In the genomic region with DNA sequence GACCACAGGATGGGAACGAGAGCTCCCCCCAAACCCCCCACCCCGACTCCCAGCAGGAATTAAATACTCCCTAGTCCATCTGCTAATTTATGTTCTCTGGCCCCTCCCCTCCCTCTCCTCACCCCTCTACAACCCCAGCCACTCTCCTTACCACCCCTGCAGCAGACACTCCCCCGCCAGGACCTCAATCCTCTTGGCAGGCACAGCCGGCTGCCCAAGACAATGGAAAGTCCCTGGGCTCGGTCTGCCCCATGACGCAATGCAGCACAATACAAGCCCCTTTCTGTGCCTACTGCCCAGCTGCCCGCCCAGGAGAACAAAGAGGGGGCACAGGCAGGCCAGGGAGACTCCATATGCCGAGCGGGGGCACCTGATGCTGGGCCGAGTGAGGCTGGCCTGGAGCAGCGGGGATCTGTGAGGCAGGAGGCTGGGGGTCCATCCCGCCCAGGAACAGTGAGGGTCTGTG, we compare ENCODE assay signal across 9 cellular contexts. TPM values are rescaled to one million over a fixed set of nuclear protein-coding genes. Genes with fewer than 3 reads are reported as not detected.
DNase-seq lines count a peak whose midpoint lies in the region; ATAC-seq, FAIRE-seq and TF ChIP-seq lines count a peak whose summit lies in the region.
"Had no signal": no experiment of that assay in that cellular context is flagged by ENCODE, and none has a peak within 500 bp of the region (broad histone marks: within the 10 kb centered on the region; RNA-seq: fewer than 3 reads in every experiment).

No MANE protein-coding gene starts in this region.

- ATAC-seq in GM12878 (peak; percentile 84), GM19467 (IDR thresholded peaks at IDR 0.05; ENCODE audit: unreplicated experiment) (no peak), GM18517 (IDR thresholded peaks at IDR 0.05; ENCODE audit: unreplicated experiment) (no peak), HG03378 (IDR thresholded peaks at IDR 0.05; ENCODE audit: unreplicated experiment) (no peak)

- in situ Hi-C loops in GM12878 (cut with MboI) = no loop called here

- TF ChIP-seq EP300 in GM12878 (IDR thresholded peaks at IDR 0.05; ENCODE audit: borderline replicate concordance in 1 of 2, control insufficient read depth in 1 of 2, low read depth in 2 of 2, low read length in 2 of 2) = no peak

- CTCF ChIA-PET in GM12878 (lab: Yijun Ruan, JAX) = interaction anchor here (0.9 to 6.1 kb wide), 14 partner anchors 8 to 615 kb away, joined by 3 to 39 read pairs (median 5); partner anchors contain the start of gene CDC42EP4

- RAD21 ChIA-PET in GM12878 (lab: Charles Lee; ENCODE audit: unreplicated experiment) = interaction anchor here (0.6 to 2.7 kb wide), 15 partner anchors 20 to 615 kb away, joined by 3 to 14 read pairs (median 3); partner anchors contain the start of gene CDC42EP4

- H3K27me3 ChIP-seq in GM12878 (replicated peaks in 1 of 2; ENCODE audit: control insufficient read depth in 2 of 2, insufficient read depth in 2 of 2, low read length in 1 of 2) (no peaks in the 10 kb centered on the region), iPS-15b (ENCODE audit: control insufficient read depth, insufficient read depth, low read length) (no peaks in the 10 kb centered on the region), skeletal muscle satellite cell (ENCODE audit: control insufficient read depth, insufficient read depth, low read length) (no peaks in the 10 kb centered on the region)
- H3K27me3 ChIP-seq: right lobe of liver had no signal

- no peak for TF ChIP-seq POLR2A in GM12878 (IDR thresholded peaks at IDR 0.05; ENCODE audit: low read depth, low read length)

- FAIRE-seq in GM12878 (lab: Jason Lieb, UNC) = no peak

- H3K9ac ChIP-seq in GM12878 (ENCODE audit: control insufficient read depth, insufficient read depth, low read length) (no peak overlapping the region), iPS-15b (ENCODE audit: low read depth, low read length) (peak overlapping the region; percentile 60), skeletal muscle satellite cell (ENCODE audit: low read depth, low read length) (peak overlapping the region; percentile 59)

- no peaks in the 10 kb centered on the region for H3K4me1 ChIP-seq in GM12878 (ENCODE audit: control insufficient read depth, insufficient read depth, low read length)
- peaks cover 22% of the 10 kb centered on the region for H3K4me1 ChIP-seq in iPS-15b (ENCODE audit: control insufficient read depth, insufficient read depth, low read length)
- H3K4me1 ChIP-seq in skeletal muscle satellite cell (ENCODE audit: control insufficient read depth, insufficient read depth, low read length) = peaks cover 58% of the 10 kb centered on the region
- H3K4me1 ChIP-seq: right lobe of liver had no signal

- H3K4me3 ChIP-seq in GM12878 (no peak overlapping the region), iPS-15b (ENCODE audit: low read depth, low read length) (no peak overlapping the region), skeletal muscle satellite cell (ENCODE audit: low read length) (peak overlapping the region; percentile 46)
- H3K4me3 ChIP-seq: right lobe of liver had no signal

- BruUV-seq in GM12878 (replicated peaks; lab: Mats Ljungman, UMichigan) = no TSS peak

- no peaks in the 10 kb centered on the region for H3K36me3 ChIP-seq in GM12878 (ENCODE audit: control insufficient read depth in 2 of 2, insufficient read depth in 2 of 2, low read length in 1 of 2)
- no peaks in the 10 kb centered on the region for H3K36me3 ChIP-seq in iPS-15b (ENCODE audit: control insufficient read depth, insufficient read depth, low read length)
- no peaks in the 10 kb centered on the region for H3K36me3 ChIP-seq in skeletal muscle satellite cell (ENCODE audit: insufficient read depth, low read length)
- H3K36me3 ChIP-seq: right lobe of liver had no signal

- DNase-seq in LHCN-M2 (ENCODE audit: low read depth) (peak; percentile 32), GM12878 (ENCODE audit: low read depth, low spot score) (peak; percentile 20), NCI-H1105 (lab: John Stamatoyannopoulos, UW) (no peak)
- DNase-seq: right lobe of liver had no signal

- no peak for TF ChIP-seq RAD21 in GM12878 (IDR thresholded peaks at IDR 0.05; ENCODE audit: insufficient read depth, low read depth, low read length)

- no peak overlapping the region for H3K27ac ChIP-seq in GM12878 (ENCODE audit: control insufficient read depth, insufficient read depth)
- H3K27ac ChIP-seq: right lobe of liver had no signal

- no peaks in the 10 kb centered on the region for H4K20me1 ChIP-seq in GM12878 (ENCODE audit: control insufficient read depth, insufficient read depth)

- 33% methylated on average over 11 of the region's 12 CpGs for WGBS in GM12878 (ENCODE audit: insufficient coverage, insufficient replicate concordance, low lambda C conversion rate, missing lambda C conversion rate)

- H2AFZ ChIP-seq in GM12878 (ENCODE audit: control insufficient read depth, low read depth, low read length) = no peak overlapping the region

- POLR2A ChIA-PET in GM12878 (lab: Charles Lee) = no interaction called here

- H3K79me2 ChIP-seq in GM12878 (ENCODE audit: control insufficient read depth, insufficient read depth, low read length) = no peaks in the 10 kb centered on the region

- SMC1A ChIA-PET in GM12878 (lab: Charles Lee; ENCODE audit: uncharacterized antibody, unreplicated experiment) = interaction anchor here (0.7 to 2.3 kb wide), 13 partner anchors 12 to 371 kb away, joined by 3 to 13 read pairs (median 4); no protein-coding TSS in a partner anchor

- H3K9me3 ChIP-seq in GM12878 (replicated peaks; ENCODE audit: control insufficient read depth, insufficient read depth, low read length) (no peaks in the 10 kb centered on the region), iPS-15b (ENCODE audit: control insufficient read depth, insufficient read depth, low read length) (no peaks in the 10 kb centered on the region), skeletal muscle satellite cell (replicated peaks; ENCODE audit: low read length) (no peaks in the 10 kb centered on the region)
- H3K9me3 ChIP-seq: right lobe of liver had no signal

- H3K4me2 ChIP-seq in GM12878 (ENCODE audit: control insufficient read depth, insufficient read depth) (no peak overlapping the region), skeletal muscle satellite cell (ENCODE audit: low read length) (peak overlapping the region; percentile 78)

- TF ChIP-seq CTCF in GM12878 (IDR thresholded peaks at IDR 0.05 in 2 of 3, conservative IDR thresholded peaks at IDR 0.05 in 1 of 3; ENCODE audit: control insufficient read depth in 2 of 3, extremely low read depth in 1 of 3, insufficient read depth in 1 of 3, low read depth in 3 of 3, low read length in 3 of 3) = no peak

- intact Hi-C loops in GM12878 (cut with micrococcal nuclease; ENCODE audit: unreplicated experiment) = no loop called here

TF ChIP-seq in GM12878, 131 proteins besides CTCF, POLR2A, EP300 and RAD21 (continues in another document):
- TF ChIP-seq SUPT20H (IDR thresholded peaks at IDR 0.05; ENCODE audit: borderline replicate concordance, control insufficient read depth, low read depth, low read length) (no peak), IRF5 (IDR thresholded peaks at IDR 0.05; ENCODE audit: borderline replicate concordance) (no peak), RELA (IDR thresholded peaks at IDR 0.05; ENCODE audit: borderline replicate concordance, partially characterized antibody) (peak; percentile 16), BACH1 (IDR thresholded peaks at IDR 0.05; ENCODE audit: borderline replicate concordance) (no peak), RFX5 (IDR thresholded peaks at IDR 0.05; ENCODE audit: low read depth, low read length) (no peak)

RNA-seq across cellular contexts. Expression of gene CDC42EP4, which starts 30.3 kb away (rescaled TPM):
- total RNA-seq in LHCN-M2 (2014; rRNA removed) (20.6 and 24.1 TPM in 2 replicates), GM12878 (2014; rRNA removed) (2.7 and 3.1 TPM in 2 replicates), GM12878 (2014; rRNA removed; fragmentation: Illumina TruSeq; extraction: Trizol) (0.97 and 1.3 TPM in 2 replicates), GM12878 (2021) (3.0 and 3.5 TPM in 2 replicates)
- 11.0 TPM for polyA plus RNA-seq in LHCN-M2 (2012)
- total RNA-seq in GM12878 (2013; cell fraction: nucleolus; rRNA removed) = 31.6 and 35.8 TPM in 2 replicates
- polyA plus RNA-seq in GM12878 (2011; ENCODE audit: low read depth) = 0.71 TPM
- polyA plus RNA-seq in GM12878 (2011; rRNA removed) (5.9 and 7.1 TPM in 2 replicates), GM12878 (2014; fragmentation: Illumina TruSeq; extraction: Trizol) (1.4 TPM in 2 replicates), GM12878 (2014; fragmentation: Nextera tagmentation; extraction: Ambion mirVana) (under 1 TPM; 0.05 to 0.20 TPM), GM12878 (2014; rRNA removed) (2.5 and 2.8 TPM in 2 replicates), GM12878 (2016; fragmentation: Nextera tagmentation; extraction: Ambion mirVana) (1 to 10 TPM; 3.7 to 3.8 TPM)
- 8.1 and 10.0 TPM in 2 replicates for polyA plus RNA-seq in GM12878 (2011; cell fraction: cytosol; rRNA removed)
- polyA plus RNA-seq in GM12878 (2011; cell fraction: nucleus; rRNA removed) = 11.7 and 13.6 TPM in 2 replicates
- 1.1 and 2.5 TPM in 2 replicates for polyA plus RNA-seq in GM12878 (2012)
- polyA minus RNA-seq in GM12878 (2011; rRNA and poly(A)+ RNA removed) = 9.4 and 26.8 TPM in 2 replicates
- 6.2 and 7.5 TPM in 2 replicates for polyA minus RNA-seq in GM12878 (2011; cell fraction: cytosol; rRNA and poly(A)+ RNA removed)
- 13.8 and 28.0 TPM in 2 replicates for polyA minus RNA-seq in GM12878 (2011; cell fraction: nucleus; rRNA and poly(A)+ RNA removed)
- 36.2 and 40.2 TPM in 2 replicates for total RNA-seq in skeletal muscle satellite cell (2012; rRNA removed)
